12 cellular contexts compared by ENCODE assay signal in genomic region chr7:84529480-84530205, GRCh38.
DNase-seq lines count a peak whose midpoint lies in the region; ATAC-seq and TF ChIP-seq lines count a peak whose summit lies in the region.
"Had no signal": no experiment of that assay in that cellular context is flagged by ENCODE, and none has a peak within 500 bp of the region (broad histone marks: within the 10 kb centered on the region; RNA-seq: fewer than 3 reads in every experiment).

No MANE protein-coding gene starts in this region.

- no peaks in the 10 kb centered on the region for H3K9me2 ChIP-seq in OCI-LY7 (ENCODE audit: insufficient read depth, low read length)

- POLR2A ChIA-PET in MCF 10A (lab: Yijun Ruan, JAX) (interaction anchor here (0.6 to 0.7 kb wide), 2 partner anchors 44 to 329 kb away, joined by 3 read pairs; no protein-coding TSS in a partner anchor), OCI-LY7 (lab: Charles Lee) (no interaction called here)

- no peak for ATAC-seq in activated CD4-positive, CD25-positive, alpha-beta regulatory T cell treated with anti-CD3 and anti-CD28 coated beads, Interleukin-2, amount 50 U/mL, for 24 hours
- ATAC-seq in GM18909 (IDR thresholded peaks at IDR 0.05; ENCODE audit: poor library complexity, unreplicated experiment) (no peak), GM18519 (IDR thresholded peaks at IDR 0.05; ENCODE audit: low FRiP score, unreplicated experiment) (no peak)
- ATAC-seq: upper lobe of right lung had no signal

- H3K4me3 Mint-ChIP-seq in MCF 10A (ENCODE audit: unreplicated experiment): no peak overlapping the region

- H3K27ac ChIP-seq in breast epithelium (no peak overlapping the region), OCI-LY7 (ENCODE audit: low read depth, low read length, poor library complexity, severe bottlenecking) (no peak overlapping the region)
- H3K27ac ChIP-seq: upper lobe of right lung had no signal

- CTCF ChIA-PET in MCF 10A (lab: Yijun Ruan, JAX): interaction anchor here (0.6 kb wide), 1 partner anchor 385 kb away, joined by 3 read pairs; no protein-coding TSS in a partner anchor
- CTCF ChIA-PET in OCI-LY7 (lab: Charles Lee; ENCODE audit: unreplicated experiment): no interaction called here

- H3K4me1 Mint-ChIP-seq in MCF 10A (ENCODE audit: insufficient read depth, unreplicated experiment): peaks cover 20% of the 10 kb centered on the region

- TF ChIP-seq POLR2A in breast epithelium (IDR thresholded peaks at IDR 0.05): no peak

- no peaks in the 10 kb centered on the region for H3K27me3 Mint-ChIP-seq in MCF 10A (ENCODE audit: insufficient read depth, unreplicated experiment)

- H4K20me1 ChIP-seq in OCI-LY7 (ENCODE audit: insufficient read depth, low read length): no peaks in the 10 kb centered on the region

- H3K4me1 ChIP-seq in breast epithelium (no peaks in the 10 kb centered on the region), OCI-LY7 (ENCODE audit: insufficient read depth, low read length, poor library complexity, severe bottlenecking) (no peaks in the 10 kb centered on the region)
- H3K4me1 ChIP-seq: upper lobe of right lung had no signal

- TF ChIP-seq CTCF in MCF 10A (IDR thresholded peaks at IDR 0.05; ENCODE audit: unreplicated experiment): no peak
- TF ChIP-seq CTCF in breast epithelium (IDR thresholded peaks at IDR 0.05): no peak
- TF ChIP-seq CTCF in OCI-LY7 (conservative IDR thresholded peaks at IDR 0.05; ENCODE audit: low read length): no peak

- H3K4me3 ChIP-seq in breast epithelium: no peak overlapping the region
- H3K4me3 ChIP-seq in OCI-LY7 (ENCODE audit: low read depth, low read length, poor library complexity, severe bottlenecking): no peak overlapping the region
- H3K4me3 ChIP-seq: upper lobe of right lung had no signal

- intact Hi-C loops in MCF 10A (cut with micrococcal nuclease) (no loop called here), breast epithelium (cut with DNase I; ENCODE audit: low total_unique reads) (no loop called here), OCI-LY7 (cut with micrococcal nuclease; ENCODE audit: unreplicated experiment) (no loop called here)

- no TSS peak for BruUV-seq in MCF 10A (replicated peaks; lab: Mats Ljungman, UMichigan)
- no TSS peak for BruUV-seq in OCI-LY7 (replicated peaks; lab: Mats Ljungman, UMichigan)

- no peak overlapping the region for H3K4me2 ChIP-seq in OCI-LY7 (ENCODE audit: low read length)

- H3K27me3 ChIP-seq in breast epithelium: no peaks in the 10 kb centered on the region
- H3K27me3 ChIP-seq: upper lobe of right lung had no signal

- peak; percentile 72 for DNase-seq in MCF 10A (ENCODE audit: unreplicated experiment)
- no peak for DNase-seq in breast epithelium (ENCODE audit: low spot score in 2 of 2)
- DNase-seq in SW 1271 (lab: John Stamatoyannopoulos, UW): peak; percentile 39 to 82
- DNase-seq in glomerular visceral epithelial cell (ENCODE audit: extremely low spot score): peak; percentile 51
- DNase-seq in OCI-LY7 (ENCODE audit: low spot score): no peak
- DNase-seq: activated naive CD4-positive, alpha-beta T cell treated with Interleukin-2 at 50 U/mL for 16 hours; NCI-H748 treated with DMSO at 0.1 percent for 48 hours; stimulated activated CD4-positive, alpha-beta T cell treated with anti-CD3 and anti-CD28 coated beads, Interleukin-2, amount 100 ng/mL, for 24 hours; upper lobe of right lung had no signal

- no peaks in the 10 kb centered on the region for H3K9me3 Mint-ChIP-seq in MCF 10A (ENCODE audit: unreplicated experiment)

- H2AFZ ChIP-seq in OCI-LY7 (ENCODE audit: low read length): no peak overlapping the region

- H3K36me3 Mint-ChIP-seq in MCF 10A (ENCODE audit: insufficient read depth, unreplicated experiment): no peaks in the 10 kb centered on the region

- H3K36me3 ChIP-seq in breast epithelium (no peaks in the 10 kb centered on the region), OCI-LY7 (ENCODE audit: insufficient read depth, low read length) (no peaks in the 10 kb centered on the region)
- H3K36me3 ChIP-seq: upper lobe of right lung had no signal

- H3K27ac Mint-ChIP-seq in MCF 10A (ENCODE audit: low read depth, unreplicated experiment): peak overlapping the region; percentile 68

- H3K9me3 ChIP-seq in breast epithelium (no peaks in the 10 kb centered on the region), OCI-LY7 (ENCODE audit: low read length) (no peaks in the 10 kb centered on the region)
- H3K9me3 ChIP-seq: upper lobe of right lung had no signal

- no peaks in the 10 kb centered on the region for H3K79me2 ChIP-seq in OCI-LY7 (ENCODE audit: insufficient read depth, low read depth, low read length)

Comparison
In these comparisons a context has a peak if more than half of its experiments do, and no peak if none do; other contexts are left out.
1. DNase-seq: peak in MCF 10A (single experiment), SW 1271 (2 of 2) and glomerular visceral epithelial cell (single experiment); none in breast epithelium (0 of 2) and OCI-LY7 (single experiment).